Comparison of ENCODE assay signal across 16 cellular contexts in genomic region chrX:131477498-131477897, GRCh38.
"Had no signal": no experiment of that assay in that cellular context is flagged by ENCODE, and none has a peak within 500 bp of the region (broad histone marks: within the 10 kb centered on the region; RNA-seq: fewer than 3 reads in every experiment).

No MANE protein-coding gene starts in this region.

- ATAC-seq: activated naive CD4-positive, alpha-beta T cell treated with anti-CD3 and anti-CD28 coated beads, Interleukin-2, amount 50 U/mL, for 72 hours; heart right ventricle; left lung; stimulated activated naive B cell treated with anti-CD40 and anti-IgM and Interleukin-4, amounts not matched to agents 10 μg/mL and 1 μg/mL and 100 μg/mL, for 72 hours had no signal

- H3K4me1 ChIP-seq: adrenal gland, breast epithelium, esophagus squamous epithelium, heart right ventricle, left lung, spleen had no signal

- H3K9me3 ChIP-seq: adrenal gland, esophagus squamous epithelium had no signal

- H3K27me3 ChIP-seq: esophagus squamous epithelium, left lung had no signal

- DNase-seq: activated CD4-positive, alpha-beta T cell treated with anti-CD3 and anti-CD28 coated beads, Interleukin-2, amount 50 U/mL, for 4 hours; activated gamma-delta T cell; adrenal gland; cortex of kidney; effector CD4-positive, alpha-beta T cell; esophagus squamous epithelium; heart right ventricle; left lung; midbrain; nephron progenitor cell; retina; spleen; stimulated activated naive B cell treated with anti-CD40 and anti-IgM and Interleukin-4, amounts not matched to agents 10 μg/mL and 1 μg/mL and 100 μg/mL, for 72 hours; WERI-Rb-1 had no signal

- H3K27ac ChIP-seq: adrenal gland, breast epithelium, esophagus squamous epithelium, heart right ventricle, left lung, spleen, WERI-Rb-1 had no signal

- H3K36me3 ChIP-seq: adrenal gland, breast epithelium, esophagus squamous epithelium, heart right ventricle, left lung, spleen, WERI-Rb-1 had no signal

- H3K4me3 ChIP-seq: adrenal gland, breast epithelium, esophagus squamous epithelium, heart right ventricle, left lung, spleen had no signal
